19 cellular contexts compared by ENCODE assay signal in the genomic region with DNA sequence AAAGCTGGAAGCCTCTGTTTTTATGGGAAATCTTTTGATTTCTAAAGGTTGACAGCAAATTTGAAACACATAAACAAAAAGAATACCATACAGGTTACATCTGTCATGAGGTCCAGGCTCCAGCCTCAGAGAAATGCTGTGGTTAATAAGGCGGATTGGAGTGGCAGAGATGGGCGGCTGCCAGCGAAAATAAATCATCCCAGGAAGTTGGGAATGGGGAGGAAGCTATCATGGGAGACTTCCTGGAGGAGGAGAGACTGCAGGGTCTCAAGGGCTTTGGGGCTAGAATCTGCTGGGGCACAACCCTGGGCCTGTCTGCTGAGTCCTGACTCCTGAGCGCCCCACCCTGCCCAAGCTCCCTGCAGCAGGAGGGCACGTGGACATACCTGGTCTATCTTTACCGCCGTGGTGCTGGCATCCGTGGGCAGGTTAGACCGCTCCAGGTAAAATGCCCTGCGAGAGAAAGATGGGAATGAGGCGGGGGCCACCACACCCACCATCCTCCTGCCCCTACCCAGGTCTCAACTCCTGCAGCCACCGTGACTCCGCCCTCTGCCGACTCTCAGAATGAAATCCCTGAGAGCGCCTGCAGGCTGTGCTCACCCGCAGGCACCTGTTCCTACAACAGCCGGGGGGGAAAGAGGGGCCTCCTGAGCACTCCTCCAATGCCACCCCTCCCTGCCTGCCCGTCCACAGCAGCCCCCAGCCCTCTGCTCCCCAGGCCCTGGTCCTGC.
A peak's percentile ranks its signal among the peaks of the same experiment; 100 is the strongest.
DNase-seq lines count a peak whose midpoint lies in the region; ATAC-seq and TF ChIP-seq lines count a peak whose summit lies in the region.
"Had no signal": no experiment of that assay in that cellular context is flagged by ENCODE, and none has a peak within 500 bp of the region (broad histone marks: within the 10 kb centered on the region; RNA-seq: fewer than 3 reads in every experiment).

No MANE protein-coding gene starts in this region.

- no peaks in the 10 kb centered on the region for H3K9me2 ChIP-seq in GM23338 (ENCODE audit: insufficient read depth)

- H2AFZ ChIP-seq in GM23338: 0 out of 2 replicates have a peak overlapping the region, but pooled peaks have one; percentile 74

- no peaks in the 10 kb centered on the region for H3K27me3 ChIP-seq in GM23338 (ENCODE audit: insufficient read depth)
- no peaks in the 10 kb centered on the region for H3K27me3 ChIP-seq in RWPE2 (ENCODE audit: insufficient read depth, poor library complexity, severe bottlenecking)
- H3K27me3 ChIP-seq: thyroid gland had no signal

- H3K4me3 Mint-ChIP-seq in GM23338 (no peak overlapping the region), immature natural killer cell (no peak overlapping the region)
- H3K4me3 Mint-ChIP-seq in activated CD4-positive, alpha-beta T cell treated with anti-CD3 and anti-CD28 coated beads for 36 hours: no peak overlapping the region
- H3K4me3 Mint-ChIP-seq: CD4-positive, alpha-beta T cell; dendritic cell treated with granulocyte-macrophage colony-stimulating factor and Interleukin-4, amounts not matched to agents 40 ng/mL and 50 ng/mL, for 4 days; mesothelial cell of epicardium had no signal

- intact Hi-C loops in head of caudate nucleus (cut with DNase I): no loop called here
- intact Hi-C loops in activated CD4-positive, alpha-beta T cell treated with anti-CD3 and anti-CD28 coated beads for 36 hours (cut with DNase I, micrococcal nuclease): no loop called here

- POLR2A ChIA-PET in activated CD4-positive, alpha-beta T cell treated with anti-CD3 and anti-CD28 coated beads for 36 hours (lab: Charles Lee): no interaction called here

- no peak overlapping the region for H3K27ac ChIP-seq in GM23338 (ENCODE audit: low read depth)
- no peak overlapping the region for H3K27ac ChIP-seq in RWPE2 (ENCODE audit: poor library complexity, severe bottlenecking)
- H3K27ac ChIP-seq: thyroid gland had no signal

- H3K36me3 ChIP-seq in GM23338 (ENCODE audit: insufficient read depth): no peaks in the 10 kb centered on the region
- no peaks in the 10 kb centered on the region for H3K36me3 ChIP-seq in RWPE2 (ENCODE audit: low read depth)

- H3K27ac Mint-ChIP-seq in GM23338: no peak overlapping the region
- peak overlapping the region; percentile 36 to 77 (median 55) for H3K27ac Mint-ChIP-seq in immature natural killer cell
- no peak overlapping the region for H3K27ac Mint-ChIP-seq in activated CD4-positive, alpha-beta T cell treated with anti-CD3 and anti-CD28 coated beads for 36 hours
- H3K27ac Mint-ChIP-seq: activated T-helper 2 cell treated with anti-CD3 and anti-CD28 coated beads, Interferon-gamma antibody, Interleukin-2, Interleukin-4, amounts not matched to agents 10 μg/mL and 5 μg/mL and 100 μg/mL, durations not matched to agents 14 hours and 24 hours and 36 hours; CD4-positive, alpha-beta T cell; dendritic cell treated with granulocyte-macrophage colony-stimulating factor and Interleukin-4, amounts not matched to agents 40 ng/mL and 50 ng/mL, for 4 days; mesothelial cell of epicardium had no signal

- no peaks in the 10 kb centered on the region for H3F3A ChIP-seq in GM23338 (replicated peaks; ENCODE audit: low read depth)

- H3K9me3 Mint-ChIP-seq in GM23338: no peaks in the 10 kb centered on the region
- H3K9me3 Mint-ChIP-seq in immature natural killer cell: peaks cover 0 to 1% (median 0%) of the 10 kb centered on the region in 6 donors
- H3K9me3 Mint-ChIP-seq in activated CD4-positive, alpha-beta T cell treated with anti-CD3 and anti-CD28 coated beads for 36 hours (ENCODE audit: low read depth): no peaks in the 10 kb centered on the region
- H3K9me3 Mint-ChIP-seq: activated T-helper 2 cell treated with anti-CD3 and anti-CD28 coated beads, Interferon-gamma antibody, Interleukin-2, Interleukin-4, amounts not matched to agents 10 μg/mL and 5 μg/mL and 100 μg/mL, durations not matched to agents 14 hours and 24 hours and 36 hours; CD4-positive, alpha-beta T cell; dendritic cell treated with granulocyte-macrophage colony-stimulating factor and Interleukin-4, amounts not matched to agents 40 ng/mL and 50 ng/mL, for 4 days; mesothelial cell of epicardium had no signal

- H3K4me3 ChIP-seq in GM23338 (no peak overlapping the region), RWPE2 (ENCODE audit: severe bottlenecking) (no peak overlapping the region)
- H3K4me3 ChIP-seq: thyroid gland had no signal

- DNase-seq in A172 (ENCODE audit: low spot score): peak; percentile 56
- peak; percentile 76 for DNase-seq in GM23338 (ENCODE audit: low spot score)
- peak; percentile 74 for DNase-seq in RWPE2 (ENCODE audit: low spot score)
- DNase-seq in immature natural killer cell: no peak
- DNase-seq in NOMO-1 treated with dmso at 0.1 percent for 144 hours (lab: John Stamatoyannopoulos, UW; ENCODE audit: unreplicated experiment): no peak
- no peak for DNase-seq in head of caudate nucleus
- no peak for DNase-seq in activated CD4-positive, alpha-beta T cell treated with anti-CD3 and anti-CD28 coated beads for 36 hours
- DNase-seq: activated CD4-positive, alpha-beta T cell treated with anti-CD3 and anti-CD28 coated beads for 4 hours; CD4-positive, alpha-beta T cell; DMS53; hypothalamus; NCI-H1092 treated with DMSO at 0.1 percent for 48 hours; T1000; thyroid gland had no signal

- H3K4me1 ChIP-seq in GM23338 (ENCODE audit: insufficient read depth) (no peaks in the 10 kb centered on the region), RWPE2 (ENCODE audit: insufficient read depth, poor library complexity, severe bottlenecking) (no peaks in the 10 kb centered on the region)
- H3K4me1 ChIP-seq: thyroid gland had no signal

- H3K9me3 ChIP-seq in RWPE2 (ENCODE audit: severe bottlenecking): no peaks in the 10 kb centered on the region
- H3K9me3 ChIP-seq: thyroid gland had no signal

- no peaks in the 10 kb centered on the region for H3K79me2 ChIP-seq in GM23338 (replicated peaks; ENCODE audit: insufficient read depth)

- no peak overlapping the region for H3K4me2 ChIP-seq in GM23338

- no peaks in the 10 kb centered on the region for H4K20me1 ChIP-seq in GM23338 (replicated peaks; ENCODE audit: insufficient read depth)

- CTCF ChIA-PET in activated CD4-positive, alpha-beta T cell treated with anti-CD3 and anti-CD28 coated beads for 36 hours (lab: Charles Lee): interaction anchor here (0.7 to 2.1 kb wide), 3 partner anchors 10 to 1133 kb away, joined by 3 to 16 read pairs (median 4); no protein-coding TSS in a partner anchor

- TF ChIP-seq CTCF in GM23338 (conservative IDR thresholded peaks at IDR 0.05; ENCODE audit: low read depth in 2 of 2): peak in 1 of 2 experiments; percentile 29; a peak in 2 of 4 replicates
- TF ChIP-seq CTCF in RWPE2 (IDR thresholded peaks at IDR 0.05; ENCODE audit: poor library complexity, severe bottlenecking): no peak

- H3K27me3 Mint-ChIP-seq in GM23338 (ENCODE audit: insufficient read depth, low read depth, poor library complexity) (peaks cover 9% of the 10 kb centered on the region), immature natural killer cell (ENCODE audit: low read depth in 3 of 3) (peaks cover 30 to 50% (median 33%) of the 10 kb centered on the region in 3 donors)
- H3K27me3 Mint-ChIP-seq in activated CD4-positive, alpha-beta T cell treated with anti-CD3 and anti-CD28 coated beads for 36 hours: no peaks in the 10 kb centered on the region
- H3K27me3 Mint-ChIP-seq: CD4-positive, alpha-beta T cell; dendritic cell treated with granulocyte-macrophage colony-stimulating factor and Interleukin-4, amounts not matched to agents 40 ng/mL and 50 ng/mL, for 4 days had no signal

- H3K4me1 Mint-ChIP-seq in GM23338 (peaks cover 5% of the 10 kb centered on the region; the same call in 2 of the 3 replicates), immature natural killer cell (peaks cover 22 to 26% of the 10 kb centered on the region in 2 donors)
- H3K4me1 Mint-ChIP-seq in activated CD4-positive, alpha-beta T cell treated with anti-CD3 and anti-CD28 coated beads for 36 hours: peaks cover 10% of the 10 kb centered on the region
- H3K4me1 Mint-ChIP-seq: mesothelial cell of epicardium had no signal

- H3K36me3 Mint-ChIP-seq in GM23338 (ENCODE audit: low read depth) (no peaks in the 10 kb centered on the region), immature natural killer cell (peaks cover 12 to 45% (median 21%) of the 10 kb centered on the region in 3 donors)
- peaks cover 15% of the 10 kb centered on the region for H3K36me3 Mint-ChIP-seq in activated CD4-positive, alpha-beta T cell treated with anti-CD3 and anti-CD28 coated beads for 36 hours (ENCODE audit: low read depth)
- H3K36me3 Mint-ChIP-seq: mesothelial cell of epicardium had no signal

- peak; percentile 89 for ATAC-seq in GM23338
- no peak for ATAC-seq in RWPE2 (ENCODE audit: low read depth)
- ATAC-seq in GM19452 (IDR thresholded peaks at IDR 0.05; ENCODE audit: unreplicated experiment): no peak
- ATAC-seq in activated CD4-positive, alpha-beta T cell treated with anti-CD3 and anti-CD28 coated beads for 36 hours: no peak
- ATAC-seq: Panc1 had no signal

TF ChIP-seq in GM23338, 12 proteins besides CTCF, POLR2A, EP300 and RAD21 (continues in another document):
- TF ChIP-seq EZH2 (IDR thresholded peaks at IDR 0.05; ENCODE audit: low read depth, unreplicated experiment): no peak
- TF ChIP-seq STAT1 (IDR thresholded peaks at IDR 0.05; ENCODE audit: unreplicated experiment): no peak

Comparison
In these comparisons a context has a peak if more than half of its experiments do, and no peak if none do; other contexts are left out.
1. DNase-seq: peak in A172 (single experiment), GM23338 (single experiment) and RWPE2 (single experiment); none in immature natural killer cell (0 of 3), NOMO-1 treated with dmso at 0.1 percent for 144 hours (single experiment), head of caudate nucleus (0 of 42) and activated CD4-positive, alpha-beta T cell treated with anti-CD3 and anti-CD28 coated beads for 36 hours (single experiment).
2. H3K27ac Mint-ChIP-seq: peak in immature natural killer cell (6 of 6); none in GM23338 (single experiment) and activated CD4-positive, alpha-beta T cell treated with anti-CD3 and anti-CD28 coated beads for 36 hours (single experiment).